24 cellular contexts compared by ENCODE assay signal in genomic region chr14:33480589-33481184, GRCh38.
DNase-seq lines count a peak whose midpoint lies in the region; ATAC-seq and TF ChIP-seq lines count a peak whose summit lies in the region.
"Had no signal": no experiment of that assay in that cellular context is flagged by ENCODE, and none has a peak within 500 bp of the region (broad histone marks: within the 10 kb centered on the region; RNA-seq: fewer than 3 reads in every experiment).

No MANE protein-coding gene starts in this region.

- TF ChIP-seq RAD21 in SK-N-SH (IDR thresholded peaks at IDR 0.05; ENCODE audit: low read length) (no peak), neural cell (conservative IDR thresholded peaks at IDR 0.05) (no peak)

- H2AFZ ChIP-seq in GM23248: no peak overlapping the region
- H2AFZ ChIP-seq in SK-N-SH (ENCODE audit: low read depth): no peak overlapping the region
- H2AFZ ChIP-seq in neural cell (ENCODE audit: low read depth, low read length): no peak overlapping the region

- peaks cover 37% of the 10 kb centered on the region for H3K4me1 ChIP-seq in BE2C
- no peaks in the 10 kb centered on the region for H3K4me1 ChIP-seq in GM23248 (ENCODE audit: insufficient read depth)
- H3K4me1 ChIP-seq in SK-N-SH (ENCODE audit: control insufficient read depth in 1 of 2, insufficient read depth in 2 of 2, low read depth in 1 of 2, low read length in 1 of 2): peaks cover 11 to 15% of the 10 kb centered on the region in 2 experiments; a peak in 3 of 4 replicates
- H3K4me1 ChIP-seq: A549 had no signal

- H3K9ac ChIP-seq in GM23248 (no peak overlapping the region), SK-N-SH (no peak overlapping the region), neural cell (ENCODE audit: low read length) (no peak overlapping the region)
- H3K9ac ChIP-seq: KMS-11 had no signal

- H3F3A ChIP-seq in GM23248 (ENCODE audit: insufficient read depth) (no peaks in the 10 kb centered on the region), SK-N-SH (replicated peaks; ENCODE audit: insufficient read depth) (no peaks in the 10 kb centered on the region), neural cell (ENCODE audit: insufficient read depth, low read length, poor library complexity, severe bottlenecking) (no peaks in the 10 kb centered on the region)

- DNase-seq in BE2C: peak; percentile 47
- peak; percentile 15 for DNase-seq in GM23248
- peak; percentile 15 for DNase-seq in SK-N-SH
- no peak for DNase-seq in SK-N-DZ (ENCODE audit: low spot score)
- no peak for DNase-seq in COLO829 (ENCODE audit: low spot score)
- DNase-seq: DMS53, EL, GDM1, MM.1S, NCI-H1417 treated with DMSO at 0.1 percent for 48 hours, NCI-H1694 treated with DMSO at 0.1 percent for 48 hours, NCI-H2081, NCI-H2171 treated with DMSO at 0.1 percent for 48 hours, NCI-H345, NCI-H510A treated with DMSO at 0.1 percent for 48 hours, Right ventricle myocardium superior, RPMI8226 had no signal

- CTCF ChIA-PET in SK-N-SH (lab: Yijun Ruan, JAX): interaction anchor here (1.5 kb wide), 1 partner anchor 311 kb away, joined by 3 read pairs; no protein-coding TSS in a partner anchor

- H3K9me3 ChIP-seq in BE2C (no peaks in the 10 kb centered on the region), GM23248 (ENCODE audit: low read depth) (no peaks in the 10 kb centered on the region), SK-N-SH (no peaks in the 10 kb centered on the region), neural cell (ENCODE audit: low read length) (no peaks in the 10 kb centered on the region)
- H3K9me3 ChIP-seq: A549, SJSA1 had no signal

- no peaks in the 10 kb centered on the region for H4K20me1 ChIP-seq in GM23248 (ENCODE audit: insufficient read depth)
- H4K20me1 ChIP-seq in SK-N-SH (ENCODE audit: insufficient read depth): no peaks in the 10 kb centered on the region
- H4K20me1 ChIP-seq in neural cell (ENCODE audit: insufficient read depth): no peaks in the 10 kb centered on the region

- TF ChIP-seq EP300 in SK-N-SH (IDR thresholded peaks at IDR 0.05; ENCODE audit: borderline replicate concordance in 1 of 2, low read depth in 1 of 2, low read length in 1 of 2) (peak; percentile 38 to 60; a peak in 2 of 4 replicates), neural cell (conservative IDR thresholded peaks at IDR 0.05; ENCODE audit: poor library complexity, severe bottlenecking) (peak; percentile 99)

- H3K36me3 ChIP-seq in BE2C: no peaks in the 10 kb centered on the region
- H3K36me3 ChIP-seq in GM23248 (ENCODE audit: low read depth): no peaks in the 10 kb centered on the region
- no peaks in the 10 kb centered on the region for H3K36me3 ChIP-seq in SK-N-SH (replicated peaks in 1 of 2; ENCODE audit: control insufficient read depth in 1 of 2, insufficient read depth in 2 of 2, low read length in 1 of 2)
- H3K36me3 ChIP-seq in neural cell (ENCODE audit: insufficient read depth, low read length): no peaks in the 10 kb centered on the region
- H3K36me3 ChIP-seq: SJSA1 had no signal

- H3K9me2 ChIP-seq in GM23248 (ENCODE audit: insufficient read depth) (no peaks in the 10 kb centered on the region), SK-N-SH (no peaks in the 10 kb centered on the region), neural cell (ENCODE audit: insufficient read depth, low read length) (no peaks in the 10 kb centered on the region)

- H3K27me3 ChIP-seq in BE2C (no peaks in the 10 kb centered on the region), GM23248 (replicated peaks; ENCODE audit: insufficient read depth) (no peaks in the 10 kb centered on the region), SK-N-SH (ENCODE audit: insufficient read depth) (no peaks in the 10 kb centered on the region), neural cell (ENCODE audit: insufficient read depth, low read depth, low read length) (peaks cover 9% of the 10 kb centered on the region)
- H3K27me3 ChIP-seq: SJSA1 had no signal

- H3K79me2 ChIP-seq in GM23248 (ENCODE audit: insufficient read depth) (no peaks in the 10 kb centered on the region), SK-N-SH (ENCODE audit: insufficient read depth) (no peaks in the 10 kb centered on the region), neural cell (replicated peaks; ENCODE audit: insufficient read depth, low read length) (no peaks in the 10 kb centered on the region)

- POLR2A ChIA-PET in SK-N-SH (lab: Yijun Ruan, JAX): no interaction called here

- WGBS in GM23248 (ENCODE audit: low coverage in 1 of 2, low lambda C conversion rate in 2 of 2, missing lambda C conversion rate in 2 of 2), 2 experiments: 84 to 86% methylated on average over 3 of the region's 3 CpGs
- WGBS in SK-N-SH (ENCODE audit: low lambda C conversion rate): 20% methylated on average over 3 of the region's 3 CpGs

- TF ChIP-seq CTCF in BE2C (IDR thresholded peaks at IDR 0.05; ENCODE audit: low read depth, low read length): no peak
- no peak for TF ChIP-seq CTCF in SK-N-SH (IDR thresholded peaks at IDR 0.05)
- no peak for TF ChIP-seq CTCF in neural cell (IDR thresholded peaks at IDR 0.05; ENCODE audit: poor library complexity, severe bottlenecking)

- H3K4me2 ChIP-seq in GM23248 (ENCODE audit: unreplicated experiment) (no peak overlapping the region), SK-N-SH (no peak overlapping the region), neural cell (ENCODE audit: low read length) (no peak overlapping the region)
- H3K4me2 ChIP-seq: A549, KMS-11 had no signal

- H3K4me3 ChIP-seq in BE2C (ENCODE audit: low read depth, low read length) (no peak overlapping the region), GM23248 (no peak overlapping the region), SK-N-SH (ENCODE audit: low read depth in 2 of 2, low read length in 1 of 2) (no peak overlapping the region), neural cell (ENCODE audit: low read length) (no peak overlapping the region)
- H3K4me3 ChIP-seq: A549, GM12878, SJSA1 had no signal

- in situ Hi-C loops in GM23248 (cut with MboI): no loop called here

- H3K27ac ChIP-seq in GM23248 (no peak overlapping the region), SK-N-SH (ENCODE audit: low read depth in 2 of 2, low read length in 1 of 2) (peak overlapping the region in 1 of 2 experiments; percentile 28; a peak in 1 of 4 replicates), neural cell (ENCODE audit: low read length) (no peak overlapping the region)
- H3K27ac ChIP-seq: A549, KMS-11, SJSA1 had no signal

- no peak for ATAC-seq in GM18502 (IDR thresholded peaks at IDR 0.05; ENCODE audit: poor library complexity, unreplicated experiment)
- ATAC-seq: A549, GM12878, HCT116 had no signal

TF ChIP-seq in SK-N-SH, 30 proteins besides CTCF, POLR2A, EP300 and RAD21:
- TF ChIP-seq JUND (IDR thresholded peaks at IDR 0.05): peak; percentile 26; the same call in 1 of the 2 replicates
- TF ChIP-seq GATA2 (CRISPR knock-in tag; IDR thresholded peaks at IDR 0.05): peak; percentile 26; the same call in 1 of the 2 replicates
- TF ChIP-seq MEF2A (IDR thresholded peaks at IDR 0.05; ENCODE audit: borderline replicate concordance, low read depth): no peak
- peak; percentile 63 for TF ChIP-seq PBX3 (IDR thresholded peaks at IDR 0.05)
- TF ChIP-seq MXI1 (IDR thresholded peaks at IDR 0.05; ENCODE audit: low read depth, low read length): no peak
- TF ChIP-seq TEAD4 (IDR thresholded peaks at IDR 0.05; ENCODE audit: borderline replicate concordance, insufficient read depth): peak; percentile 44; the same call in 1 of the 2 replicates
- TF ChIP-seq RFX5 (IDR thresholded peaks at IDR 0.05; ENCODE audit: low read length): no peak
- TF ChIP-seq TCF12 (IDR thresholded peaks at IDR 0.05): peak; percentile 59
- peak; percentile 78 for TF ChIP-seq NFIC (IDR thresholded peaks at IDR 0.05; ENCODE audit: borderline replicate concordance)
- TF ChIP-seq NRF1 (IDR thresholded peaks at IDR 0.05; ENCODE audit: low read depth, low read length): no peak
- no peak for TF ChIP-seq RXRA (IDR thresholded peaks at IDR 0.05; ENCODE audit: borderline replicate concordance, low read depth)
- no peak for TF ChIP-seq ELF1 (IDR thresholded peaks at IDR 0.05)

TF ChIP-seq in neural cell, 6 proteins besides CTCF, POLR2A, EP300 and RAD21:
- TF ChIP-seq MXI1 (conservative IDR thresholded peaks at IDR 0.05; ENCODE audit: poor library complexity, severe bottlenecking) (no peak), REST (IDR thresholded peaks at IDR 0.05; ENCODE audit: borderline replicate concordance) (peak; percentile 70), POLR2AphosphoS5 (IDR thresholded peaks at IDR 0.05) (peak; percentile 100)

Comparison
In these comparisons a context has a peak if more than half of its experiments do, and no peak if none do; other contexts are left out.
1. DNase-seq: peak in BE2C (single experiment), GM23248 (single experiment) and SK-N-SH (single experiment); none in SK-N-DZ (single experiment) and COLO829 (single experiment).